19 cellular contexts compared by ENCODE assay signal in genomic region chr10:3980139-3980538, GRCh38.
DNase-seq lines count a peak whose midpoint lies in the region; ATAC-seq and TF ChIP-seq lines count a peak whose summit lies in the region.
"Had no signal": no experiment of that assay in that cellular context is flagged by ENCODE, and none has a peak within 500 bp of the region (broad histone marks: within the 10 kb centered on the region; RNA-seq: fewer than 3 reads in every experiment).

No MANE protein-coding gene starts in this region.

- H3K9ac ChIP-seq in mucosa of rectum (ENCODE audit: low read depth in 1 of 2, low read length in 2 of 2) (peak overlapping the region in 1 of 2 donors; percentile 35), PC-3 (ENCODE audit: low read length) (no peak overlapping the region), neural progenitor cell (no peak overlapping the region)

- H3K4me1 ChIP-seq in mucosa of rectum (ENCODE audit: control insufficient read depth in 2 of 2, insufficient read depth in 2 of 2, low read length in 2 of 2) (peaks cover 6 to 11% of the 10 kb centered on the region in 2 donors), PC-3 (ENCODE audit: insufficient read depth, low read length) (no peaks in the 10 kb centered on the region; the same call in 1 of the 2 replicates), neural progenitor cell (peaks cover 12% of the 10 kb centered on the region)
- H3K4me1 ChIP-seq: right atrium auricular region, upper lobe of right lung had no signal

- CTCF ChIA-PET in PC-3 (lab: Charles Lee), result no interaction called here

- H3K4me2 ChIP-seq in PC-3 (ENCODE audit: low read length), result no peak overlapping the region
- no peak overlapping the region for H3K4me2 ChIP-seq in neural progenitor cell
- H3K4me2 ChIP-seq: GM23338 had no signal

- H3K27me3 ChIP-seq in mucosa of rectum (ENCODE audit: control insufficient read depth in 2 of 2, insufficient read depth in 2 of 2, low read length in 2 of 2), result no peaks in the 10 kb centered on the region
- H3K27me3 ChIP-seq in PC-3 (ENCODE audit: low read length), result no peaks in the 10 kb centered on the region
- H3K27me3 ChIP-seq in neural progenitor cell, result no peaks in the 10 kb centered on the region
- H3K27me3 ChIP-seq: right atrium auricular region, upper lobe of right lung had no signal

- H3K9me3 ChIP-seq in T-helper 17 cell (ENCODE audit: control insufficient read depth, low read length, poor library complexity, severe bottlenecking) (no peaks in the 10 kb centered on the region), mucosa of rectum (ENCODE audit: control insufficient read depth in 2 of 2, low read length in 2 of 2) (peaks cover 0 to 3% of the 10 kb centered on the region in 2 donors), PC-3 (ENCODE audit: low read length) (no peaks in the 10 kb centered on the region), neural progenitor cell (ENCODE audit: low read depth) (no peaks in the 10 kb centered on the region)
- H3K9me3 ChIP-seq: upper lobe of right lung had no signal

- H3K36me3 ChIP-seq in mucosa of rectum (ENCODE audit: control insufficient read depth in 2 of 2, insufficient read depth in 2 of 2, low read length in 2 of 2) (no peaks in the 10 kb centered on the region), PC-3 (ENCODE audit: low read depth, low read length) (no peaks in the 10 kb centered on the region), neural progenitor cell (no peaks in the 10 kb centered on the region)
- H3K36me3 ChIP-seq: right atrium auricular region, upper lobe of right lung had no signal

- H4K20me1 ChIP-seq in PC-3 (ENCODE audit: low read length) (no peaks in the 10 kb centered on the region), neural progenitor cell (ENCODE audit: low read depth) (no peaks in the 10 kb centered on the region)

- H3K27ac ChIP-seq in mucosa of rectum (ENCODE audit: low read depth in 2 of 2, low read length in 2 of 2) (peak overlapping the region; percentile 63 to 77), PC-3 (ENCODE audit: low read length) (no peak overlapping the region), neural progenitor cell (no peak overlapping the region)
- H3K27ac ChIP-seq: right atrium auricular region, upper lobe of right lung had no signal

- TF ChIP-seq CTCF in mesothelial cell of epicardium (IDR thresholded peaks at IDR 0.05; ENCODE audit: unreplicated experiment) (no peak), PC-3 (conservative IDR thresholded peaks at IDR 0.05; ENCODE audit: low read depth, low read length) (no peak), neural progenitor cell (IDR thresholded peaks at IDR 0.05) (no peak)

- no TSS peak for BruUV-seq in PC-3 (replicated peaks; lab: Mats Ljungman, UMichigan)

- H2AFZ ChIP-seq in PC-3 (ENCODE audit: low read length) (no peak overlapping the region), neural progenitor cell (replicated peaks) (no peak overlapping the region)
- H2AFZ ChIP-seq: GM23338 had no signal

- no peak overlapping the region for H3K4me3 Mint-ChIP-seq in stimulated activated naive CD8-positive, alpha-beta T cell treated with anti-CD3 and anti-CD28 coated beads, Interleukin-15, Interleukin-2, amounts not matched to agents 100 ng/mL and 50 ng/mL, for 24 hours
- H3K4me3 Mint-ChIP-seq in T-helper 17 cell (peak overlapping the region; percentile 3), mesothelial cell of epicardium (no peak overlapping the region), neural progenitor cell (no peak overlapping the region)
- H3K4me3 Mint-ChIP-seq: CD14-positive monocyte, GM23338 had no signal

- no peak for DNase-seq in stimulated activated naive CD8-positive, alpha-beta T cell treated with anti-CD3 and anti-CD28 coated beads, Interleukin-15, Interleukin-2, amounts not matched to agents 100 U/mL and 50 U/mL, for 24 hours
- DNase-seq in T-helper 17 cell, result no peak
- no peak for DNase-seq in mesothelial cell of epicardium (ENCODE audit: low spot score in 2 of 2, unreplicated experiment in 2 of 2)
- no peak for DNase-seq in PC-3
- no peak for DNase-seq in neural progenitor cell (ENCODE audit: low spot score)
- DNase-seq: activated gamma-delta T cell treated with Interleukin-2 at 50 U/mL for 16 hours; activated T-cell treated with anti-CD3 and anti-CD28 coated beads, Interleukin-2, amount 50 U/mL, for 1 hour; NCI-H1417; NCI-H446 treated with DMSO at 0.1 percent for 48 hours; stimulated activated CD4-positive, alpha-beta T cell treated with anti-CD3 and anti-CD28 coated beads, Interleukin-4, amount 100 ng/mL, for 1 hour; substantia nigra; T1000; upper lobe of right lung had no signal

- intact Hi-C loops in PC-3 (cut with micrococcal nuclease), result no loop called here

- no peak overlapping the region for H3K4me3 ChIP-seq in mucosa of rectum (ENCODE audit: low read length in 2 of 2)
- no peak overlapping the region for H3K4me3 ChIP-seq in PC-3 (ENCODE audit: low read length)
- no peak overlapping the region for H3K4me3 ChIP-seq in neural progenitor cell
- H3K4me3 ChIP-seq: GM23338, right atrium auricular region, upper lobe of right lung had no signal

- no peaks in the 10 kb centered on the region for H3K4me1 Mint-ChIP-seq in stimulated activated naive CD8-positive, alpha-beta T cell treated with anti-CD3 and anti-CD28 coated beads, Interleukin-15, Interleukin-2, amounts not matched to agents 100 ng/mL and 50 ng/mL, for 24 hours (ENCODE audit: low read depth)
- H3K4me1 Mint-ChIP-seq in T-helper 17 cell (peaks cover 27% of the 10 kb centered on the region), mesothelial cell of epicardium (peaks cover 3% of the 10 kb centered on the region), neural progenitor cell (peaks cover 11% of the 10 kb centered on the region)
- H3K4me1 Mint-ChIP-seq: GM23338 had no signal

- H3K27me3 Mint-ChIP-seq in stimulated activated naive CD8-positive, alpha-beta T cell treated with anti-CD3 and anti-CD28 coated beads, Interleukin-15, Interleukin-2, amounts not matched to agents 100 ng/mL and 50 ng/mL, for 24 hours, result no peaks in the 10 kb centered on the region
- H3K27me3 Mint-ChIP-seq in T-helper 17 cell (no peaks in the 10 kb centered on the region), mesothelial cell of epicardium (ENCODE audit: low read depth) (no peaks in the 10 kb centered on the region), neural progenitor cell (ENCODE audit: insufficient read depth, low read depth) (peaks cover 3% of the 10 kb centered on the region)

- H3K9me3 Mint-ChIP-seq in stimulated activated naive CD8-positive, alpha-beta T cell treated with anti-CD3 and anti-CD28 coated beads, Interleukin-15, Interleukin-2, amounts not matched to agents 100 ng/mL and 50 ng/mL, for 24 hours, result peaks cover 5% of the 10 kb centered on the region
- peaks cover 9% of the 10 kb centered on the region for H3K9me3 Mint-ChIP-seq in mesothelial cell of epicardium
- H3K9me3 Mint-ChIP-seq in neural progenitor cell, result peaks cover 7% of the 10 kb centered on the region

- H3F3A ChIP-seq in PC-3 (ENCODE audit: low read length, unreplicated experiment) (no peaks in the 10 kb centered on the region), neural progenitor cell (ENCODE audit: low read depth) (no peaks in the 10 kb centered on the region)

- H3K27ac Mint-ChIP-seq in stimulated activated naive CD8-positive, alpha-beta T cell treated with anti-CD3 and anti-CD28 coated beads, Interleukin-15, Interleukin-2, amounts not matched to agents 100 ng/mL and 50 ng/mL, for 24 hours, result peak overlapping the region; percentile 57
- H3K27ac Mint-ChIP-seq in T-helper 17 cell, result no peak overlapping the region
- no peak overlapping the region for H3K27ac Mint-ChIP-seq in mesothelial cell of epicardium
- H3K27ac Mint-ChIP-seq in neural progenitor cell, result no peak overlapping the region
- H3K27ac Mint-ChIP-seq: GM23338 had no signal

- no peak for ATAC-seq in stimulated activated naive CD8-positive, alpha-beta T cell treated with anti-CD3 and anti-CD28 coated beads, Interleukin-15, Interleukin-2, amounts not matched to agents 100 U/mL and 50 U/mL, for 24 hours
- ATAC-seq in T-helper 17 cell (no peak), PC-3 (no peak)
- ATAC-seq: GM23338, SK-N-SH treated with all-trans-retinoic acid at 6 μM for 48 hours, upper lobe of right lung had no signal

- no peaks in the 10 kb centered on the region for H3K36me3 Mint-ChIP-seq in stimulated activated naive CD8-positive, alpha-beta T cell treated with anti-CD3 and anti-CD28 coated beads, Interleukin-15, Interleukin-2, amounts not matched to agents 100 ng/mL and 50 ng/mL, for 24 hours (ENCODE audit: low read depth)
- H3K36me3 Mint-ChIP-seq in T-helper 17 cell (ENCODE audit: low read depth), result no peaks in the 10 kb centered on the region
- peaks cover 3% of the 10 kb centered on the region for H3K36me3 Mint-ChIP-seq in mesothelial cell of epicardium
- H3K36me3 Mint-ChIP-seq in neural progenitor cell, result no peaks in the 10 kb centered on the region
- H3K36me3 Mint-ChIP-seq: CD14-positive monocyte had no signal

- POLR2A ChIA-PET in PC-3 (lab: Charles Lee; ENCODE audit: unreplicated experiment), result no interaction called here

- no peaks in the 10 kb centered on the region for H3K9me2 ChIP-seq in PC-3 (replicated peaks; ENCODE audit: low read length)

- H3K79me2 ChIP-seq in PC-3 (ENCODE audit: low read length), result no peaks in the 10 kb centered on the region
- H3K79me2 ChIP-seq in neural progenitor cell (ENCODE audit: low read depth), result no peaks in the 10 kb centered on the region

Comparison
In these comparisons a context has a peak if more than half of its experiments do, and no peak if none do; other contexts are left out.
1. H3K27ac ChIP-seq: peak in mucosa of rectum (2 of 2); none in PC-3 (single experiment) and neural progenitor cell (single experiment).